8 cellular contexts compared by ENCODE assay signal in the genomic region with DNA sequence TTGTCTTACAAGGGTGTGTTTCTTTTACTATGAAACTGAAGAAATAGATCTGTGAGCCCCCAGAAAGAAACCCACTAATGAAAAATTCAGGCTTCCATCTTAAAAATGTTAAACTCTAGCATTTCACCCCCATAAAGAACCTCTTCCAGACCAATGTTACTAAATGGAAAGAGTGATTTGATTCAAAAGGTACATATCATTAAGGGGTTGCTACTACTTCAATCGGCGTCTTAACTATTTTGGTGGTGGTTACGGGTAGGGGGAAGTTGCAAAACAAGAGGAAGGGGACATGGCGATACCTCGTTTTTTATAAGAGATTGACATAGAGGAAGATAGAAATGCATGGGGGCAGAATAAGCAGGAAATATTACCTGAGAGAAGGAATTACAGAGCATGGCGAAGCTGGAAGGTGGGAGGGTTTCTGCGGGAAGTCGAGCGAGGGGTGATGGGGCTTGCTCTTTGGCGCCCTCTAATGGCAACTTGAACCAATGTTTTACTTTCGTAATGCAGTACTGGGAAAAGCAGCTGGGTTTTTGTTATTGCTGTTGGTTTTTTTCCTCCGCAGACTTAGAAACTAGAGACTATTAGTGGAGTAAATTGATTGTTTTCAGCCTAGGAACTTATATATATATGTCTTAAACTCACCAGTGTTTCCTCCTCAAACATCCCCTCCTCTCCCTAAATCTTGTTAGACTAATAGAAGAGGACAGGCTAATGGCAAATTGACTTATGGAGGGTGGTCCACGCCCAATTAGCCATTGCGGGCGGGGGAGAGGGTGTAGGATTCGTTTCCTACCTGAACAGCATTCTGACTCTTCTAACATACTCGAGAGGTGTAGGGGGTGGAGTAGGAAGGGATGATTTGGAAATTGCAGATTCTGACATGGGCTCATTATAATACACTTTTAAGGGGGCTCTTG. TPM values are rescaled to one million over a fixed set of nuclear protein-coding genes. Genes with fewer than 3 reads are reported as not detected.
DNase-seq lines count a peak whose midpoint lies in the region; ATAC-seq, FAIRE-seq and TF ChIP-seq lines count a peak whose summit lies in the region.

No MANE protein-coding gene starts in this region.

- DNase-seq in A549 (ENCODE audit: low read depth in 1 of 2, low spot score in 1 of 2) (peak; percentile 50 to 69), MV-4-11 (lab: John Stamatoyannopoulos, UW) (peak; percentile 59), SJSA1 (ENCODE audit: low read depth in 1 of 2, low spot score in 2 of 2) (peak; percentile 71 to 75), kidney tubule cell (ENCODE audit: low spot score) (peak; percentile 70)
- peak; percentile 40 for DNase-seq in central memory CD4-positive, alpha-beta T cell
- DNase-seq in stimulated activated CD4-positive, alpha-beta T cell treated with anti-CD3 and anti-CD28 coated beads, Interleukin-4, amount 100 ng/mL, for 48 hours (ENCODE audit: low read depth in 2 of 2) = peak; percentile 23 to 40

- no peak for FAIRE-seq in A549 (lab: Jason Lieb, UNC)

- H3K4me2 ChIP-seq in A549 = peak overlapping the region; percentile 90

- POLR2A ChIA-PET in A549 (lab: Yijun Ruan, JAX) = no interaction called here

- H3K4me1 ChIP-seq in A549 = peaks cover 10% of the 10 kb centered on the region; the same call in 2 of the 3 replicates
- peaks cover 11% of the 10 kb centered on the region; the same call in 1 of the 2 replicates for H3K4me1 ChIP-seq in SJSA1 (replicated peaks)

- H3K4me3 ChIP-seq in A549 = peak overlapping the region; percentile 31
- peak overlapping the region; percentile 38 for H3K4me3 ChIP-seq in SJSA1

- TF ChIP-seq EP300 in A549 (IDR thresholded peaks at IDR 0.05) = no peak

- peak; percentile 74 for TF ChIP-seq CTCF in A549 (IDR thresholded peaks at IDR 0.05)
- TF ChIP-seq CTCF in GM12873 (IDR thresholded peaks at IDR 0.05; ENCODE audit: insufficient read depth, low read depth, low read length, missing control alignments) = peak; percentile 88

- CTCF ChIA-PET in A549 (lab: Yijun Ruan, JAX) = interaction anchor here (0.7 to 2.1 kb wide), 21 partner anchors 9 to 982 kb away, joined by 3 to 7 read pairs (median 4); no protein-coding TSS in a partner anchor

- ATAC-seq in A549 = peak; percentile 75 to 85; a peak in 5 of 6 replicates
- ATAC-seq in HG02763 (IDR thresholded peaks at IDR 0.05; ENCODE audit: unreplicated experiment) = peak; percentile 79

- H3K9me3 ChIP-seq in A549 (no peaks in the 10 kb centered on the region), SJSA1 (replicated peaks) (no peaks in the 10 kb centered on the region)

- peak; percentile 56 to 62 for TF ChIP-seq RAD21 in A549 (conservative IDR thresholded peaks at IDR 0.05 in 1 of 2, IDR thresholded peaks at IDR 0.05 in 1 of 2)

- H3K36me3 ChIP-seq in SJSA1 = no peaks in the 10 kb centered on the region

- TF ChIP-seq POLR2A in A549 (IDR thresholded peaks at IDR 0.05; ENCODE audit: low read length) = no peak

- WGBS in A549 (ENCODE audit: missing lambda C conversion rate) = 4% methylated on average over 17 of the region's 17 CpGs

- H3K27me3 ChIP-seq in SJSA1 (replicated peaks) = no peaks in the 10 kb centered on the region

- H3K27ac ChIP-seq in A549 (no peak overlapping the region), SJSA1 (no peak overlapping the region)

TF ChIP-seq in A549, 52 proteins besides CTCF, POLR2A, EP300 and RAD21:
- TF ChIP-seq, protein P1, sequence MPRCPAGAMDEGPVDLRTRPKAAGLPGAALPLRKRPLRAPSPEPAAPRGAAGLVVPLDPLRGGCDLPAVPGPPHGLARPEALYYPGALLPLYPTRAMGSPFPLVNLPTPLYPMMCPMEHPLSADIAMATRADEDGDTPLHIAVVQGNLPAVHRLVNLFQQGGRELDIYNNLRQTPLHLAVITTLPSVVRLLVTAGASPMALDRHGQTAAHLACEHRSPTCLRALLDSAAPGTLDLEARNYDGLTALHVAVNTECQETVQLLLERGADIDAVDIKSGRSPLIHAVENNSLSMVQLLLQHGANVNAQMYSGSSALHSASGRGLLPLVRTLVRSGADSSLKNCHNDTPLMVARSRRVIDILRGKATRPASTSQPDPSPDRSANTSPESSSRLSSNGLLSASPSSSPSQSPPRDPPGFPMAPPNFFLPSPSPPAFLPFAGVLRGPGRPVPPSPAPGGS (IDR thresholded peaks at IDR 0.05) = no peak
- TF ChIP-seq ESRRA (IDR thresholded peaks at IDR 0.05; ENCODE audit: borderline replicate concordance, low read length) (no peak), RCOR1 (IDR thresholded peaks at IDR 0.05; ENCODE audit: low read depth, low read length) (no peak), CEBPB (IDR thresholded peaks at IDR 0.05) (peak in 1 of 2 experiments; percentile 58; a peak in 3 of 4 replicates), ZC3H11A (IDR thresholded peaks at IDR 0.05) (no peak), SMC3 (IDR thresholded peaks at IDR 0.05) (peak; percentile 61; the same call in 2 of the 3 replicates), GATA3 (IDR thresholded peaks at IDR 0.05; ENCODE audit: borderline replicate concordance) (no peak)

RNA-seq across cellular contexts. Expression of a gene that starts 11.3 kb away (rescaled TPM):
- 2.5 and 3.4 TPM in 2 replicates for polyA plus RNA-seq in A549 (2011; rRNA removed)
- 4.3 and 6.4 TPM in 2 replicates for polyA plus RNA-seq in A549 (2012; cell fraction: cytosol; rRNA removed)
- 4.6 and 8.4 TPM in 2 replicates for polyA plus RNA-seq in A549 (2012; cell fraction: nucleus; rRNA removed)
- 1.9 to 2.2 TPM (median 2.1 TPM) in 3 replicates for polyA plus RNA-seq in A549 (2017; fragmentation: RNase III; extraction: RNeasy Plus Mini Kit Qiagen cat#74134 plus additional on column Dnase treatment)
- 0.62 and 0.83 TPM in 2 replicates for polyA minus RNA-seq in A549 (2011; rRNA and poly(A)+ RNA removed)
- 25.6 and 26.8 TPM in 2 replicates for total RNA-seq in SJSA1 (2014; rRNA removed; shearing (Covaris generic))
